ENCODE assay signal across 28 cellular contexts in the genomic region with DNA sequence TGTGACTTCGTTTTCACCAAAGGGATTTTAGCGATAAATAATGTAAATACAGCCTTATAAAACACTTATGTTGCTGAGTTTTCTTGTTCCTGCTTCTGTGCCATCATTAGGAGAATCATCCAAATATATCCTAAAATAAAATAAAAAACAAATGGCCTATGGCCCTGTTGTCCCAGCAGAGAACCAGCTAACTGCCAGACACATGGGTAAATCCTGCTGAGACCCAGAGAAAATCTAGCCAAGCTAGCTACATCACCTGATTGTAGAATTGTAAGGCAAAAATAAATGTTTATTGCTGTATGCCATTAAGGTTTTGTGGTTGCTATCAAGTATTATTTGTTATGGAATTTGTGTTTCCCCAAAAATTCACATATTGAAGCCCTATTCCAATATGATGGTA.
"Had no signal": no experiment of that assay in that cellular context is flagged by ENCODE, and none has a peak within 500 bp of the region (broad histone marks: within the 10 kb centered on the region; RNA-seq: fewer than 3 reads in every experiment).

No MANE protein-coding gene starts in this region.

- DNase-seq: activated effector memory CD4-positive, alpha-beta T cell treated with anti-CD3 and anti-CD28 coated beads, Interleukin-2, amount 50 U/mL, for 16 hours; activated effector memory CD4-positive, alpha-beta T cell treated with Interleukin-2 at 50 U/mL for 16 hours; activated gamma-delta T cell; activated gamma-delta T cell treated with Interleukin-2 at 50 U/mL for 16 hours; activated naive CD4-positive, alpha-beta T cell; activated naive CD4-positive, alpha-beta T cell treated with anti-CD3 and anti-CD28 coated beads for 36 hours; activated naive CD4-positive, alpha-beta T cell treated with anti-CD3 and anti-CD28 coated beads, Interleukin-2, amount 10 ng/mL, durations not matched to agents 7 days and 5 days; activated naive CD4-positive, alpha-beta T cell treated with anti-CD3 and anti-CD28 coated beads, Interleukin-2, amount 50 U/mL, for 16 hours; activated naive CD4-positive, alpha-beta T cell treated with Interleukin-2 at 50 U/mL for 16 hours; activated naive CD8-positive, alpha-beta T cell treated with anti-CD3 and anti-CD28 coated beads for 36 hours; activated naive CD8-positive, alpha-beta T cell treated with anti-CD3 and anti-CD28 coated beads, Interleukin-2, amount 10 ng/mL, durations not matched to agents 7 days and 5 days; activated naive CD8-positive, alpha-beta T cell treated with anti-CD3 and anti-CD28 coated beads, Interleukin-2, amount 50 U/mL, for 24 hours; activated T-cell treated with anti-CD3 and anti-CD28 coated beads, Interleukin-2, amount 50 U/mL, for 1 hour; activated T-cell treated with anti-CD3 and anti-CD28 coated beads, Interleukin-2, amount 50 U/mL, for 24 hours; activated T-cell treated with anti-CD3 and anti-CD28 coated beads, Interleukin-2, amount 50 U/mL, for 4 hours; activated T-cell treated with anti-CD3 and anti-CD28 coated beads, Interleukin-2, amount 50 U/mL, for 48 hours; activated T-cell treated with anti-CD3 and anti-CD28 coated beads, Interleukin-2, amount 50 U/mL, for 72 hours; adrenal gland; amniotic stem cell; amygdala; anterior cingulate cortex; aorta; body of pancreas; brain microvascular endothelial cell; central memory CD4-positive, alpha-beta T cell; cerebellar nuclear complex had no signal

- ATAC-seq: activated naive CD4-positive, alpha-beta T cell treated with anti-CD3 and anti-CD28 coated beads, Interleukin-2, amount 50 U/mL, for 72 hours; activated naive CD8-positive, alpha-beta T cell treated with anti-CD3 and anti-CD28 coated beads, Interleukin-2, amount 50 U/mL, for 24 hours; activated T-cell treated with anti-CD3 and anti-CD28 coated beads, Interleukin-2, amount 50 U/mL, for 4 hours; activated T-cell treated with anti-CD3 and anti-CD28 coated beads, Interleukin-2, amount 50 U/mL, for 72 hours; activated T-helper 17 cell treated with anti-CD3 and anti-CD28 coated beads, Interleukin-2, amount 50 U/mL, for 72 hours; body of pancreas had no signal
